ENCODE assay signal across 8 cellular contexts in genomic region chr20:45336530-45337366, GRCh38. TPM values are rescaled to one million over a fixed set of nuclear protein-coding genes. Genes with fewer than 3 reads are reported as not detected.
DNase-seq lines count a peak whose midpoint lies in the region; ATAC-seq and TF ChIP-seq lines count a peak whose summit lies in the region.

No MANE protein-coding gene starts in this region.

- H3K23ac ChIP-seq in H9 (ENCODE audit: insufficient read length, low read depth, low read length), result no peak overlapping the region

- no peak overlapping the region for H2AFZ ChIP-seq in H9 (ENCODE audit: low read length)

- H4K5ac ChIP-seq in H9 (ENCODE audit: insufficient read length, low read depth, low read length), result no peak overlapping the region

- H3K18ac ChIP-seq in H9 (ENCODE audit: insufficient read length, low read depth, low read length), result no peak overlapping the region

- H3K79me2 ChIP-seq in H9 (ENCODE audit: insufficient read depth, low read length), result peaks cover 3% of the 10 kb centered on the region; the same call in 1 of the 2 replicates

- H3K4me3 ChIP-seq in body of pancreas, result no peak overlapping the region

- no peak for TF ChIP-seq CTCF in H9 (conservative IDR thresholded peaks at IDR 0.05)
- TF ChIP-seq CTCF in body of pancreas (IDR thresholded peaks at IDR 0.05), result no peak

- WGBS in H9 (ENCODE audit: extremely low coverage, insufficient read length, low lambda C conversion rate), result no CpG with 5 or more reads among the region's 11 CpGs
- WGBS in body of pancreas, 2 donors, result 44 to 49% methylated on average over 10 to 11 of the region's 11 CpGs

- H3K4me3 Mint-ChIP-seq in H9, result no peak overlapping the region
- no peak overlapping the region for H3K4me3 Mint-ChIP-seq in stimulated activated effector memory CD8-positive, alpha-beta T cell treated with anti-CD3 and anti-CD28 coated beads, Interleukin-12 subunit alpha, Interleukin-12 subunit beta, amount 100 ng/mL, for 72 hours
- no peak overlapping the region for H3K4me3 Mint-ChIP-seq in activated naive CD4-positive, alpha-beta T cell treated with anti-CD3 and anti-CD28 coated beads for 36 hours

- H3K27me3 ChIP-seq in H9 (ENCODE audit: insufficient read depth, low read length) (no peaks in the 10 kb centered on the region), body of pancreas (no peaks in the 10 kb centered on the region)

- H4K20me1 ChIP-seq in H9 (ENCODE audit: control insufficient read depth, insufficient read depth, insufficient read length), result peaks cover 2% of the 10 kb centered on the region

- H3K56ac ChIP-seq in H9 (ENCODE audit: insufficient read length, low read depth, low read length), result no peak overlapping the region

- DNase-seq in H9, result no peak
- DNase-seq in body of pancreas, result peak in 1 of 4 donors; percentile 60
- peak; percentile 89 for DNase-seq in kidney glomerular epithelial cell (lab: John Stamatoyannopoulos, UW)
- DNase-seq in stimulated activated effector memory CD8-positive, alpha-beta T cell treated with anti-CD3 and anti-CD28 coated beads, Interleukin-12 subunit alpha, Interleukin-12 subunit beta, amount 100 ng/mL, for 72 hours (ENCODE audit: low spot score in 2 of 2), result no peak
- DNase-seq in occipital lobe (lab: John Stamatoyannopoulos, UW), result no peak
- no peak for DNase-seq in NCI-H1436 (lab: John Stamatoyannopoulos, UW)
- no peak for DNase-seq in activated naive CD4-positive, alpha-beta T cell treated with anti-CD3 and anti-CD28 coated beads for 36 hours

- H3K9me3 ChIP-seq in H9 (ENCODE audit: control insufficient read depth, low read depth, low read length) (no peaks in the 10 kb centered on the region), body of pancreas (no peaks in the 10 kb centered on the region)

- no peak overlapping the region for H3K9ac ChIP-seq in H9 (ENCODE audit: extremely low read depth, insufficient read length, low read length)

- no peaks in the 10 kb centered on the region; the same call in 1 of the 2 replicates for H3K27me3 Mint-ChIP-seq in H9 (ENCODE audit: low read depth)
- no peaks in the 10 kb centered on the region for H3K27me3 Mint-ChIP-seq in activated naive CD4-positive, alpha-beta T cell treated with anti-CD3 and anti-CD28 coated beads for 36 hours (ENCODE audit: low read depth)

- H3K9me3 Mint-ChIP-seq in H9, result no peaks in the 10 kb centered on the region
- H3K9me3 Mint-ChIP-seq in stimulated activated effector memory CD8-positive, alpha-beta T cell treated with anti-CD3 and anti-CD28 coated beads, Interleukin-12 subunit alpha, Interleukin-12 subunit beta, amount 100 ng/mL, for 72 hours, result no peaks in the 10 kb centered on the region
- no peaks in the 10 kb centered on the region for H3K9me3 Mint-ChIP-seq in activated naive CD4-positive, alpha-beta T cell treated with anti-CD3 and anti-CD28 coated beads for 36 hours

- peaks cover 11 to 16% of the 10 kb centered on the region in 2 donors for H3K36me3 ChIP-seq in body of pancreas (replicated peaks in 1 of 2; ENCODE audit: insufficient read depth in 1 of 2, low read depth in 2 of 2)

- peaks cover 20% of the 10 kb centered on the region for H3K4me1 ChIP-seq in H9 (ENCODE audit: insufficient read depth, low read length)
- H3K4me1 ChIP-seq in body of pancreas, result peaks cover 73% of the 10 kb centered on the region

- CTCF ChIA-PET in activated naive CD4-positive, alpha-beta T cell treated with anti-CD3 and anti-CD28 coated beads for 36 hours (lab: Charles Lee), result interaction anchor here (0.5 to 1.7 kb wide), 3 partner anchors 37 to 50 kb away, joined by 4 to 5 read pairs (median 4); no protein-coding TSS in a partner anchor

- H3T11ph ChIP-seq in H9 (ENCODE audit: low read length), result no peak overlapping the region

- H4K91ac ChIP-seq in H9 (ENCODE audit: insufficient read length, low read depth, low read length), result no peak overlapping the region

- H2AK5ac ChIP-seq in H9 (ENCODE audit: insufficient read length, low read length), result no peak overlapping the region

- no peak overlapping the region for H2BK15ac ChIP-seq in H9 (ENCODE audit: low read depth, low read length)

- H3K14ac ChIP-seq in H9 (ENCODE audit: insufficient read depth, low read length), result no peak overlapping the region

- H2BK20ac ChIP-seq in H9 (ENCODE audit: low read depth, low read length, poor library complexity, severe bottlenecking), result no peak overlapping the region

- no peak overlapping the region for H3K4me2 ChIP-seq in H9 (ENCODE audit: insufficient read depth, insufficient read length, low read length)

- H4K8ac ChIP-seq in H9 (replicated peaks; ENCODE audit: insufficient read length, low read depth, low read length), result no peak overlapping the region

- H3K23me2 ChIP-seq in H9 (ENCODE audit: insufficient read length, low read depth, low read length, poor library complexity, severe bottlenecking), result peaks cover 3% of the 10 kb centered on the region

- TF ChIP-seq POLR2A in body of pancreas (IDR thresholded peaks at IDR 0.05), result no peak

- no peak for ATAC-seq in body of pancreas
- ATAC-seq in stimulated activated effector memory CD8-positive, alpha-beta T cell treated with anti-CD3 and anti-CD28 coated beads, Interleukin-12 subunit alpha, Interleukin-12 subunit beta, amount 100 ng/mL, for 72 hours, result no peak
- ATAC-seq in HG03442 (IDR thresholded peaks at IDR 0.05; ENCODE audit: unreplicated experiment), result no peak

- H3K27ac Mint-ChIP-seq in H9, result peak overlapping the region; percentile 28 to 92 (median 50)
- H3K27ac Mint-ChIP-seq in stimulated activated effector memory CD8-positive, alpha-beta T cell treated with anti-CD3 and anti-CD28 coated beads, Interleukin-12 subunit alpha, Interleukin-12 subunit beta, amount 100 ng/mL, for 72 hours, result peak overlapping the region; percentile 55
- no peak overlapping the region for H3K27ac Mint-ChIP-seq in activated naive CD4-positive, alpha-beta T cell treated with anti-CD3 and anti-CD28 coated beads for 36 hours

- H3K79me1 ChIP-seq in H9 (ENCODE audit: insufficient read depth, low read depth, low read length, poor library complexity, severe bottlenecking), result no peaks in the 10 kb centered on the region

- H2BK12ac ChIP-seq in H9 (ENCODE audit: insufficient read length, low read depth, low read length), result no peak overlapping the region

- H3K4me1 Mint-ChIP-seq in H9, result peaks cover 60 to 68% of the 10 kb centered on the region in 2 experiments
- H3K4me1 Mint-ChIP-seq in stimulated activated effector memory CD8-positive, alpha-beta T cell treated with anti-CD3 and anti-CD28 coated beads, Interleukin-12 subunit alpha, Interleukin-12 subunit beta, amount 100 ng/mL, for 72 hours, result peaks cover 24% of the 10 kb centered on the region
- H3K4me1 Mint-ChIP-seq in activated naive CD4-positive, alpha-beta T cell treated with anti-CD3 and anti-CD28 coated beads for 36 hours (ENCODE audit: low read depth), result no peaks in the 10 kb centered on the region

- no peak overlapping the region for H3K4ac ChIP-seq in H9 (ENCODE audit: low read depth, low read length)

- intact Hi-C loops in body of pancreas (cut with DNase I), result no loop called here
- intact Hi-C loops in activated naive CD4-positive, alpha-beta T cell treated with anti-CD3 and anti-CD28 coated beads for 36 hours (cut with micrococcal nuclease), result no loop called here

- peaks cover 13 to 34% (median 25%) of the 10 kb centered on the region in 3 experiments; a peak in 6 of 7 replicates for H3K36me3 Mint-ChIP-seq in H9 (ENCODE audit: insufficient read depth in 1 of 3, low read depth in 3 of 3)
- peaks cover 90% of the 10 kb centered on the region for H3K36me3 Mint-ChIP-seq in stimulated activated effector memory CD8-positive, alpha-beta T cell treated with anti-CD3 and anti-CD28 coated beads, Interleukin-12 subunit alpha, Interleukin-12 subunit beta, amount 100 ng/mL, for 72 hours
- H3K36me3 Mint-ChIP-seq in activated naive CD4-positive, alpha-beta T cell treated with anti-CD3 and anti-CD28 coated beads for 36 hours (ENCODE audit: low read depth), result peaks cover 8% of the 10 kb centered on the region

- H2BK120ac ChIP-seq in H9 (ENCODE audit: low read depth, low read length, poor library complexity, severe bottlenecking), result no peak overlapping the region

- H3K27ac ChIP-seq in H9 (ENCODE audit: insufficient read length, low read depth, low read length) (no peak overlapping the region), body of pancreas (peak overlapping the region; percentile 80 to 99 (median 94))

- no peak overlapping the region for H2BK5ac ChIP-seq in H9 (ENCODE audit: insufficient read length, low read length)

RNA-seq across cellular contexts. Expression of gene SDC4, which starts 11.5 kb away (rescaled TPM):
- total RNA-seq in H9 (2021) (50.7 and 54.3 TPM in 2 replicates), body of pancreas (10 to 100 TPM; 62.0 to 97.6 TPM), occipital lobe (1.9 TPM)
- 10 to 100 TPM; 28.4 to 31.4 TPM for total RNA-seq in activated naive CD4-positive, alpha-beta T cell treated with anti-CD3 and anti-CD28 coated beads for 36 hours

RNA-seq across cellular contexts. Expression of gene SYS1, which starts 26.2 kb away (rescaled TPM):
- total RNA-seq in H9 (2021) (18.6 and 21.0 TPM in 2 replicates), body of pancreas (10 to 100 TPM; 14.2 to 15.3 TPM), occipital lobe (23.4 TPM)
- total RNA-seq in activated naive CD4-positive, alpha-beta T cell treated with anti-CD3 and anti-CD28 coated beads for 36 hours, result 10 to 100 TPM; 24.0 to 26.0 TPM

RNA-seq across cellular contexts. Expression of gene MATN4, which starts 28.6 kb away (rescaled TPM):
- total RNA-seq in H9 (2021) (0.11 TPM in 1 of 2 replicates, not detected in the other), body of pancreas (1 to 10 TPM; 4.9 to 5.3 TPM), occipital lobe (not detected)
- 1 to 10 TPM; 1.0 to 1.5 TPM for total RNA-seq in activated naive CD4-positive, alpha-beta T cell treated with anti-CD3 and anti-CD28 coated beads for 36 hours

RNA-seq across cellular contexts. Expression of gene RBPJL, which starts 30.1 kb away (rescaled TPM):
- total RNA-seq in H9 (2021), result 0.28 TPM in 1 of 2 replicates, not detected in the other
- 100 to 1,000 TPM; 306 to 837 TPM for total RNA-seq in body of pancreas
- not detected for total RNA-seq in occipital lobe
- total RNA-seq in activated naive CD4-positive, alpha-beta T cell treated with anti-CD3 and anti-CD28 coated beads for 36 hours, result not detected

RNA-seq across cellular contexts. Expression of gene TP53TG5, which starts 41.4 kb away (rescaled TPM):
- 0.59 TPM in 1 of 2 replicates, not detected in the other for total RNA-seq in H9 (2021)
- total RNA-seq in body of pancreas, result not detected
- total RNA-seq in occipital lobe, result not detected
- total RNA-seq in activated naive CD4-positive, alpha-beta T cell treated with anti-CD3 and anti-CD28 coated beads for 36 hours, result 1 to 10 TPM in 1 of 2 experiments, under 1 TPM in 1; 0.59 to 1.0 TPM

Comparison
In these comparisons a context has a peak if more than half of its experiments do, and no peak if none do; other contexts are left out.
1. RNA of gene SDC4, which starts 11.5 kb away (total RNA-seq): 62.0 to 97.6 TPM in body of pancreas, 50.7 to 54.3 TPM in H9 and 28.4 to 31.4 TPM in activated naive CD4-positive, alpha-beta T cell treated with anti-CD3 and anti-CD28 coated beads for 36 hours; 1.9 TPM in occipital lobe (single experiment); every median in the first group is over 10 times any median in the second.